ENCODE assay signal across 17 cellular contexts in genomic region chr13:113108521-113108920, GRCh38. TPM values are rescaled to one million over a fixed set of nuclear protein-coding genes. Genes with fewer than 3 reads are reported as not detected.
"Had no signal": no experiment of that assay in that cellular context is flagged by ENCODE, and none has a peak within 500 bp of the region (broad histone marks: within the 10 kb centered on the region; RNA-seq: fewer than 3 reads in every experiment).

No MANE protein-coding gene starts in this region.

RNA-seq across cellular contexts. Expression of gene F7, which starts 2.9 kb away (rescaled TPM):
- total RNA-seq: activated CD4-positive, alpha-beta memory T cell treated with anti-CD3 and anti-CD28 coated beads, Interleukin-2, amount 10 ng/mL, durations not matched to agents 7 days and 5 days; activated CD4-positive, alpha-beta T cell treated with anti-CD3 and anti-CD28 coated beads, Interleukin-2, amount 10 ng/mL, durations not matched to agents 7 days and 5 days; activated CD8-positive, alpha-beta memory T cell treated with anti-CD3 and anti-CD28 coated beads, Interleukin-2, amount 10 ng/mL, durations not matched to agents 7 days and 5 days; activated CD8-positive, alpha-beta T cell treated with anti-CD3 and anti-CD28 coated beads, Interleukin-2, amount 10 ng/mL, durations not matched to agents 7 days and 5 days; activated T-helper 2 cell treated with anti-CD3 and anti-CD28 coated beads, Interferon-gamma antibody, Interleukin-2, Interleukin-4, amounts not matched to agents 10 μg/mL and 5 μg/mL and 100 μg/mL, durations not matched to agents 14 hours and 24 hours and 36 hours; astrocyte; body of pancreas; T-helper 1 cell treated with Interleukin-12 subunit alpha and Interleukin-12 subunit beta and Interleukin-4 antibody, amounts not matched to agents 30 ng/mL and 1 ng/mL, for 36 hours; T-helper 17 cell; T-helper 2 cell treated with Interferon-gamma antibody and Interleukin-4, amounts not matched to agents 100 ng/mL and 5 ng/mL, for 36 hours had no signal

RNA-seq across cellular contexts. Expression of gene F10, which starts 14.1 kb away (rescaled TPM):
- total RNA-seq: activated CD4-positive, alpha-beta memory T cell treated with anti-CD3 and anti-CD28 coated beads, Interleukin-2, amount 10 ng/mL, durations not matched to agents 7 days and 5 days; activated CD4-positive, alpha-beta T cell treated with anti-CD3 and anti-CD28 coated beads for 36 hours; activated CD4-positive, alpha-beta T cell treated with anti-CD3 and anti-CD28 coated beads, Interleukin-2, amount 10 ng/mL, durations not matched to agents 7 days and 5 days; activated CD8-positive, alpha-beta memory T cell treated with anti-CD3 and anti-CD28 coated beads, Interleukin-2, amount 10 ng/mL, durations not matched to agents 7 days and 5 days; activated CD8-positive, alpha-beta T cell treated with anti-CD3 and anti-CD28 coated beads, Interleukin-2, amount 10 ng/mL, durations not matched to agents 7 days and 5 days; activated naive CD8-positive, alpha-beta T cell treated with anti-CD3 and anti-CD28 coated beads, Interleukin-2, amount 10 ng/mL, durations not matched to agents 7 days and 5 days; activated T-helper 2 cell treated with anti-CD3 and anti-CD28 coated beads, Interferon-gamma antibody, Interleukin-2, Interleukin-4, amounts not matched to agents 10 μg/mL and 5 μg/mL and 100 μg/mL, durations not matched to agents 14 hours and 24 hours and 36 hours; T-cell; T-helper 1 cell treated with Interleukin-12 subunit alpha and Interleukin-12 subunit beta and Interleukin-4 antibody, amounts not matched to agents 30 ng/mL and 1 ng/mL, for 36 hours; T-helper 17 cell; T-helper 2 cell treated with Interferon-gamma antibody and Interleukin-4, amounts not matched to agents 100 ng/mL and 5 ng/mL, for 36 hours had no signal

RNA-seq across cellular contexts. Expression of gene PROZ, which starts 49.9 kb away (rescaled TPM):
- total RNA-seq: activated CD4-positive, alpha-beta memory T cell treated with anti-CD3 and anti-CD28 coated beads, Interleukin-2, amount 10 ng/mL, durations not matched to agents 7 days and 5 days; activated CD4-positive, alpha-beta T cell treated with anti-CD3 and anti-CD28 coated beads for 36 hours; activated CD8-positive, alpha-beta memory T cell treated with anti-CD3 and anti-CD28 coated beads, Interleukin-2, amount 10 ng/mL, durations not matched to agents 7 days and 5 days; activated CD8-positive, alpha-beta T cell treated with anti-CD3 and anti-CD28 coated beads, Interleukin-2, amount 10 ng/mL, durations not matched to agents 7 days and 5 days; activated naive CD8-positive, alpha-beta T cell treated with anti-CD3 and anti-CD28 coated beads, Interleukin-2, amount 10 ng/mL, durations not matched to agents 7 days and 5 days; activated T-helper 2 cell treated with anti-CD3 and anti-CD28 coated beads, Interferon-gamma antibody, Interleukin-2, Interleukin-4, amounts not matched to agents 10 μg/mL and 5 μg/mL and 100 μg/mL, durations not matched to agents 14 hours and 24 hours and 36 hours; astrocyte; body of pancreas; breast epithelium; cardiac septum; T-cell; T-helper 1 cell treated with Interleukin-12 subunit alpha and Interleukin-12 subunit beta and Interleukin-4 antibody, amounts not matched to agents 30 ng/mL and 1 ng/mL, for 36 hours; T-helper 17 cell; WTC11 had no signal
- polyA plus RNA-seq: adipose tissue had no signal
